ENCODE assay signal across 1 cellular context in the genomic region with DNA sequence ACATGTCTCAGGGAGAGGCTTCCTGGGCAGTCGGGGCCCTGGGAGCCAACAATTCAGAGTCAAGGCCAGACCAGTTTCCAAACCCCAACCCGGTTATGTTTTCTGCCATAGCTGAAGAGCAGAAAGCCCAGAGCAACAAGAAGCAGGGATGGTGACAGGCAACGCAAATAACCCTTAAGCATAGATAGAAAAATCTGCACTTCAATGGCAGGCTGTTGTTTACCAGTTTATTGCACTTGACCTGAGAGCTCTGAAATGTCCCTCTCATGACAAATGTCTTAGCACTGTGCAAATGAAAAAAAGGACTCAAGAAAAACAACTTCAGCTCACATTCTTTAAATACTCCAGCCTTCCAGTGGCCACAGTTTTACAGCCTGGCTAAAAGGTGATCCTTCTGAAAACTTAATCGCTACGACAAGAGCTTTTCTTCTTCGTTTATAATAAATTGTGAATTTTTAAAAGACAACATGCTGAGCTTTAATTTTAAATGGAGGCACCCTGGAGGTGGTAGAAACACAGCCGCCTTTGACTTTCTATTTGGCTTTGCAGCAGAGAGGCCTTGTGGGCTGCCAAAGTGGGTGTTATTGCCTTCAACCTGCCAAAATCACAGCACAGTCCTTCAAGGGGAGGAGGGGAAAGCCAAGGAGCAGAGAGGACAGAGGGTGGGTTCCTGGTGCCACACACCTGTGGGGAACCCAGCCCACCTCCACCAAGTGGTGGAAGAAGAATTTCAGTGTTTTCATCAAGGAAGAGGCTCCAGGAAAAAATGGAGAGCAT.
TF ChIP-seq lines count a peak whose summit lies in the region.

No MANE protein-coding gene starts in this region.

TF ChIP-seq in HCT116, 20 proteins besides CTCF, POLR2A, EP300 and RAD21 (continued from another document):
- TF ChIP-seq, protein P1, sequence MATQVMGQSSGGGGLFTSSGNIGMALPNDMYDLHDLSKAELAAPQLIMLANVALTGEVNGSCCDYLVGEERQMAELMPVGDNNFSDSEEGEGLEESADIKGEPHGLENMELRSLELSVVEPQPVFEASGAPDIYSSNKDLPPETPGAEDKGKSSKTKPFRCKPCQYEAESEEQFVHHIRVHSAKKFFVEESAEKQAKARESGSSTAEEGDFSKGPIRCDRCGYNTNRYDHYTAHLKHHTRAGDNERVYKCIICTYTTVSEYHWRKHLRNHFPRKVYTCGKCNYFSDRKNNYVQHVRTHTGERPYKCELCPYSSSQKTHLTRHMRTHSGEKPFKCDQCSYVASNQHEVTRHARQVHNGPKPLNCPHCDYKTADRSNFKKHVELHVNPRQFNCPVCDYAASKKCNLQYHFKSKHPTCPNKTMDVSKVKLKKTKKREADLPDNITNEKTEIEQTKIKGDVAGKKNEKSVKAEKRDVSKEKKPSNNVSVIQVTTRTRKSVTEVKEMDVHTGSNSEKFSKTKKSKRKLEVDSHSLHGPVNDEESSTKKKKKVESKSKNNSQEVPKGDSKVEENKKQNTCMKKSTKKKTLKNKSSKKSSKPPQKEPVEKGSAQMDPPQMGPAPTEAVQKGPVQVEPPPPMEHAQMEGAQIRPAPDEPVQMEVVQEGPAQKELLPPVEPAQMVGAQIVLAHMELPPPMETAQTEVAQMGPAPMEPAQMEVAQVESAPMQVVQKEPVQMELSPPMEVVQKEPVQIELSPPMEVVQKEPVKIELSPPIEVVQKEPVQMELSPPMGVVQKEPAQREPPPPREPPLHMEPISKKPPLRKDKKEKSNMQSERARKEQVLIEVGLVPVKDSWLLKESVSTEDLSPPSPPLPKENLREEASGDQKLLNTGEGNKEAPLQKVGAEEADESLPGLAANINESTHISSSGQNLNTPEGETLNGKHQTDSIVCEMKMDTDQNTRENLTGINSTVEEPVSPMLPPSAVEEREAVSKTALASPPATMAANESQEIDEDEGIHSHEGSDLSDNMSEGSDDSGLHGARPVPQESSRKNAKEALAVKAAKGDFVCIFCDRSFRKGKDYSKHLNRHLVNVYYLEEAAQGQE (IDR thresholded peaks at IDR 0.05; ENCODE audit: low read depth) = no peak
- TF ChIP-seq JUND (IDR thresholded peaks at IDR 0.05) (no peak), TCF7L2 (IDR thresholded peaks at IDR 0.05; ENCODE audit: borderline replicate concordance, extremely low read depth, insufficient read depth, insufficient read length) (no peak), ZNF274 (IDR thresholded peaks at IDR 0.05; ENCODE audit: low read depth, low read length) (no peak), CBX3 (IDR thresholded peaks at IDR 0.05; ENCODE audit: low read depth) (no peak), FOSL1 (IDR thresholded peaks at IDR 0.05; ENCODE audit: low read depth) (no peak)
- TF ChIP-seq, protein P2, sequence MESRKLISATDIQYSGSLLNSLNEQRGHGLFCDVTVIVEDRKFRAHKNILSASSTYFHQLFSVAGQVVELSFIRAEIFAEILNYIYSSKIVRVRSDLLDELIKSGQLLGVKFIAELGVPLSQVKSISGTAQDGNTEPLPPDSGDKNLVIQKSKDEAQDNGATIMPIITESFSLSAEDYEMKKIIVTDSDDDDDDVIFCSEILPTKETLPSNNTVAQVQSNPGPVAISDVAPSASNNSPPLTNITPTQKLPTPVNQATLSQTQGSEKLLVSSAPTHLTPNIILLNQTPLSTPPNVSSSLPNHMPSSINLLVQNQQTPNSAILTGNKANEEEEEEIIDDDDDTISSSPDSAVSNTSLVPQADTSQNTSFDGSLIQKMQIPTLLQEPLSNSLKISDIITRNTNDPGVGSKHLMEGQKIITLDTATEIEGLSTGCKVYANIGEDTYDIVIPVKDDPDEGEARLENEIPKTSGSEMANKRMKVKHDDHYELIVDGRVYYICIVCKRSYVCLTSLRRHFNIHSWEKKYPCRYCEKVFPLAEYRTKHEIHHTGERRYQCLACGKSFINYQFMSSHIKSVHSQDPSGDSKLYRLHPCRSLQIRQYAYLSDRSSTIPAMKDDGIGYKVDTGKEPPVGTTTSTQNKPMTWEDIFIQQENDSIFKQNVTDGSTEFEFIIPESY (IDR thresholded peaks at IDR 0.05; ENCODE audit: extremely low read depth, insufficient replicate concordance, low read length) = no peak
